ENCODE assay signal across 24 cellular contexts in the genomic region with DNA sequence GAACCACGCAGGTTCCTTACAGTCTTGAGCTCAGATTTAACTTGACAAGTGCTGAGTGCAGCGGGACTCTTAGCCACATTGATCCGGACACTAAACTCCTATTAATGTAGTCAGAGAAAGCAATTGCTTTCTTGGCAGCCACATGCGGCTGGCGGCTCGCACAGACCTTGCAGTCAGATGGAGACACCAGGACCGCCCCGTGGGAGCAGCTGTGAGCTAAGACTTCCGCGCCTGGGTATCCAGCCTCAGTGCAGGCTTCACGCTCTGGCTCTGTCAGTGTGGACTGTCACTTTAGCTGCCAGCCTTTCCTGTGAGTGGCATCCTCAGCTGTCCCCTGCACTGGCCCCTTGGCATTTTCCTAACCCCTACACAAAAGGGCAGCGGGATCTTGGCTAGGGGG.
DNase-seq lines count a peak whose midpoint lies in the region; TF ChIP-seq lines count a peak whose summit lies in the region.
"Had no signal": no experiment of that assay in that cellular context is flagged by ENCODE, and none has a peak within 500 bp of the region (broad histone marks: within the 10 kb centered on the region; RNA-seq: fewer than 3 reads in every experiment).

No MANE protein-coding gene starts in this region.

- peak; percentile 52 for TF ChIP-seq EP300 in neural cell (conservative IDR thresholded peaks at IDR 0.05; ENCODE audit: poor library complexity, severe bottlenecking)

- no peaks in the 10 kb centered on the region for H3K9me2 ChIP-seq in neural cell (ENCODE audit: insufficient read depth, low read length)

- no peaks in the 10 kb centered on the region for H3K36me3 Mint-ChIP-seq in brain
- H3K36me3 Mint-ChIP-seq: activated CD8-positive, alpha-beta memory T cell treated with anti-CD3 and anti-CD28 coated beads, Interleukin-2, amount 10 ng/mL, durations not matched to agents 7 days and 5 days; CD4-positive, CD25-positive, alpha-beta regulatory T cell; IgD-negative memory B cell; neural progenitor cell; stimulated activated naive B cell treated with anti-CD40 and anti-IgM and Interleukin-4, amounts not matched to agents 10 μg/mL and 1 μg/mL and 100 μg/mL, for 72 hours had no signal

- no peak overlapping the region for H2AFZ ChIP-seq in neural cell (ENCODE audit: low read depth, low read length)
- H2AFZ ChIP-seq: neural progenitor cell had no signal

- peaks cover 12% of the 10 kb centered on the region for H3K4me1 Mint-ChIP-seq in brain
- H3K4me1 Mint-ChIP-seq: activated B cell treated with CpG ODN at 0.5 μM for 24 hours; activated CD8-positive, alpha-beta memory T cell treated with anti-CD3 and anti-CD28 coated beads, Interleukin-2, amount 10 ng/mL, durations not matched to agents 7 days and 5 days; CD4-positive, CD25-positive, alpha-beta regulatory T cell; stimulated activated naive B cell treated with anti-CD40 and anti-IgM and Interleukin-4, amounts not matched to agents 10 μg/mL and 1 μg/mL and 100 μg/mL, for 72 hours had no signal

- H3F3A ChIP-seq in neural cell (ENCODE audit: insufficient read depth, low read length, poor library complexity, severe bottlenecking), result no peaks in the 10 kb centered on the region

- H3K4me3 ChIP-seq in BLaER1, result no peak overlapping the region
- no peak overlapping the region for H3K4me3 ChIP-seq in neural cell (ENCODE audit: low read length)
- H3K4me3 ChIP-seq: lung, neural progenitor cell, sigmoid colon, upper lobe of left lung had no signal

- no peaks in the 10 kb centered on the region for H3K79me2 ChIP-seq in neural cell (replicated peaks; ENCODE audit: insufficient read depth, low read length)

- H3K9me3 ChIP-seq in BLaER1 (no peaks in the 10 kb centered on the region), neural cell (ENCODE audit: low read length) (no peaks in the 10 kb centered on the region)
- H3K9me3 ChIP-seq: sigmoid colon, upper lobe of left lung had no signal

- H3K4me2 ChIP-seq in BLaER1 (peak overlapping the region; percentile 55), neural cell (ENCODE audit: low read length) (no peak overlapping the region)
- H3K4me2 ChIP-seq: neural progenitor cell had no signal

- H3K4me1 ChIP-seq in BLaER1, result peaks cover 20% of the 10 kb centered on the region
- H3K4me1 ChIP-seq: neural progenitor cell, sigmoid colon, upper lobe of left lung had no signal

- H3K36me3 ChIP-seq in BLaER1 (no peaks in the 10 kb centered on the region), neural cell (ENCODE audit: insufficient read depth, low read length) (no peaks in the 10 kb centered on the region)
- H3K36me3 ChIP-seq: neural progenitor cell, sigmoid colon, upper lobe of left lung had no signal

- no peak overlapping the region for H3K4me3 Mint-ChIP-seq in brain
- H3K4me3 Mint-ChIP-seq: activated B cell treated with CpG ODN at 0.5 μM for 24 hours; activated CD8-positive, alpha-beta memory T cell treated with anti-CD3 and anti-CD28 coated beads, Interleukin-2, amount 10 ng/mL, durations not matched to agents 7 days and 5 days; activated naive CD4-positive, alpha-beta T cell treated with anti-CD3 and anti-CD28 coated beads for 36 hours; CD4-positive, CD25-positive, alpha-beta regulatory T cell; IgD-negative memory B cell; neural progenitor cell; stimulated activated naive B cell treated with anti-CD40 and anti-IgM and Interleukin-4, amounts not matched to agents 10 μg/mL and 1 μg/mL and 100 μg/mL, for 72 hours had no signal

- H3K27ac ChIP-seq in BLaER1, result peak overlapping the region; percentile 23; the same call in 1 of the 2 replicates
- peak overlapping the region; percentile 31 for H3K27ac ChIP-seq in neural cell (ENCODE audit: low read length)
- H3K27ac ChIP-seq: epithelial cell of prostate, neural progenitor cell, sigmoid colon, upper lobe of left lung had no signal

- DNase-seq in LHCN-M2 (ENCODE audit: low read depth) (peak; percentile 5), NCI-H2107 (lab: John Stamatoyannopoulos, UW) (no peak), HCEC 1CT (no peak), NCI-H2171 (lab: John Stamatoyannopoulos, UW) (no peak)
- DNase-seq: activated B cell treated with CpG ODN at 0.5 μM for 24 hours; activated CD4-positive, alpha-beta T cell treated with anti-CD3 and anti-CD28 coated beads, Interleukin-2, amount 50 U/mL, for 1 hour; activated CD8-positive, alpha-beta memory T cell treated with anti-CD3 and anti-CD28 coated beads, Interleukin-2, amount 10 ng/mL, durations not matched to agents 7 days and 5 days; activated naive CD4-positive, alpha-beta T cell treated with anti-CD3 and anti-CD28 coated beads for 36 hours; CD4-positive, CD25-positive, alpha-beta regulatory T cell; effector CD8-positive, alpha-beta T cell; NCI-H1105 treated with DMSO at 0.1 percent for 48 hours; NCI-H2029 treated with DMSO at 0.1 percent for 48 hours; NCI-H510A; sigmoid colon; stimulated activated naive B cell treated with anti-CD40 and anti-IgM and Interleukin-4, amounts not matched to agents 10 μg/mL and 1 μg/mL and 100 μg/mL, for 72 hours had no signal

- peak overlapping the region in 3 of 5 experiments; percentile 54 to 68 (median 56) for H3K27ac Mint-ChIP-seq in brain
- H3K27ac Mint-ChIP-seq: activated B cell treated with CpG ODN at 0.5 μM for 24 hours; activated CD8-positive, alpha-beta memory T cell treated with anti-CD3 and anti-CD28 coated beads, Interleukin-2, amount 10 ng/mL, durations not matched to agents 7 days and 5 days; activated naive CD4-positive, alpha-beta T cell treated with anti-CD3 and anti-CD28 coated beads for 36 hours; CD4-positive, CD25-positive, alpha-beta regulatory T cell; IgD-negative memory B cell; neural progenitor cell; progenitor cell of endocrine pancreas; stimulated activated naive B cell treated with anti-CD40 and anti-IgM and Interleukin-4, amounts not matched to agents 10 μg/mL and 1 μg/mL and 100 μg/mL, for 72 hours had no signal

- H4K20me1 ChIP-seq in BLaER1 (no peaks in the 10 kb centered on the region), neural cell (ENCODE audit: insufficient read depth) (no peaks in the 10 kb centered on the region)

- H3K9ac ChIP-seq in BLaER1, result no peak overlapping the region
- peak overlapping the region; percentile 9 for H3K9ac ChIP-seq in neural cell (ENCODE audit: low read length)
- H3K9ac ChIP-seq: neural progenitor cell had no signal

- peaks cover 10% of the 10 kb centered on the region for H3K27me3 Mint-ChIP-seq in brain

- H3K27me3 ChIP-seq in BLaER1, result no peaks in the 10 kb centered on the region
- no peaks in the 10 kb centered on the region for H3K27me3 ChIP-seq in neural cell (ENCODE audit: insufficient read depth, low read depth, low read length)
- H3K27me3 ChIP-seq: neural progenitor cell had no signal

- peak; percentile 30 for TF ChIP-seq RAD21 in neural cell (conservative IDR thresholded peaks at IDR 0.05)

- TF ChIP-seq CTCF in brain (conservative IDR thresholded peaks at IDR 0.05), result no peak
- no peak for TF ChIP-seq CTCF in neural cell (IDR thresholded peaks at IDR 0.05; ENCODE audit: poor library complexity, severe bottlenecking)

- H3K9me3 Mint-ChIP-seq in brain, result peaks cover 0 to 3% (median 0%) of the 10 kb centered on the region in 5 experiments
- H3K9me3 Mint-ChIP-seq: activated B cell treated with CpG ODN at 0.5 μM for 24 hours; activated naive CD4-positive, alpha-beta T cell treated with anti-CD3 and anti-CD28 coated beads for 36 hours; CD4-positive, CD25-positive, alpha-beta regulatory T cell; IgD-negative memory B cell; neural progenitor cell; stimulated activated naive B cell treated with anti-CD40 and anti-IgM and Interleukin-4, amounts not matched to agents 10 μg/mL and 1 μg/mL and 100 μg/mL, for 72 hours had no signal

TF ChIP-seq in neural cell, 6 proteins besides CTCF, POLR2A, EP300 and RAD21:
- TF ChIP-seq MXI1 (conservative IDR thresholded peaks at IDR 0.05; ENCODE audit: poor library complexity, severe bottlenecking) (peak; percentile 20), POLR2AphosphoS5 (IDR thresholded peaks at IDR 0.05) (peak; percentile 60), REST (IDR thresholded peaks at IDR 0.05; ENCODE audit: borderline replicate concordance) (no peak), EZH2 (IDR thresholded peaks at IDR 0.05; ENCODE audit: borderline replicate concordance, insufficient read depth, low read length, poor library complexity, severe bottlenecking) (no peak)
